ENCODE assay signal across 1 cellular context in the genomic region with DNA sequence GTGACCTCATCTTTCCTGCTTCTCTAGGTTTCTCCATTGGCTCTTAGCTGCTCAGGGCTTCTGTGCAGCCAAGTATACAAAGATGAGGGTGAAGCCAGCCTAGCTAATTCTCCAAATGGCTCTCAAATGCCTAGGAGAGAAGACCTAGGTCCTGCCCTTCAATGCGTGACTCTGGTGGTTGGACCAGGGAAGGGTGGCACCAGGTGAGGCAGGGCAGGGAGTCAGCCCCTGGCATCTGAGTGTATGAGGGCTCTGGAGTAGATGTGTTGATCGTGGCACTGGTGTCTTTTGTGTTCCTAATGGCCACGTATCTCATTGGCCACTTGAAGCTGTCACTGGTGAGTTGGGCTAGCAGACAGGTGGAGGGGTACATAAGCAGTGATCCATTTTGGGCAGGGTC.
A peak's percentile ranks its signal among the peaks of the same experiment; 100 is the strongest.
TF ChIP-seq lines count a peak whose summit lies in the region.

No MANE protein-coding gene starts in this region.

TF ChIP-seq in HepG2, 621 proteins besides CTCF, POLR2A, EP300 and RAD21:
- peak; percentile 80 for TF ChIP-seq RBM22 (optimal IDR thresholded peaks at IDR 0.05; ENCODE audit: low read length)
- TF ChIP-seq, protein P1, sequence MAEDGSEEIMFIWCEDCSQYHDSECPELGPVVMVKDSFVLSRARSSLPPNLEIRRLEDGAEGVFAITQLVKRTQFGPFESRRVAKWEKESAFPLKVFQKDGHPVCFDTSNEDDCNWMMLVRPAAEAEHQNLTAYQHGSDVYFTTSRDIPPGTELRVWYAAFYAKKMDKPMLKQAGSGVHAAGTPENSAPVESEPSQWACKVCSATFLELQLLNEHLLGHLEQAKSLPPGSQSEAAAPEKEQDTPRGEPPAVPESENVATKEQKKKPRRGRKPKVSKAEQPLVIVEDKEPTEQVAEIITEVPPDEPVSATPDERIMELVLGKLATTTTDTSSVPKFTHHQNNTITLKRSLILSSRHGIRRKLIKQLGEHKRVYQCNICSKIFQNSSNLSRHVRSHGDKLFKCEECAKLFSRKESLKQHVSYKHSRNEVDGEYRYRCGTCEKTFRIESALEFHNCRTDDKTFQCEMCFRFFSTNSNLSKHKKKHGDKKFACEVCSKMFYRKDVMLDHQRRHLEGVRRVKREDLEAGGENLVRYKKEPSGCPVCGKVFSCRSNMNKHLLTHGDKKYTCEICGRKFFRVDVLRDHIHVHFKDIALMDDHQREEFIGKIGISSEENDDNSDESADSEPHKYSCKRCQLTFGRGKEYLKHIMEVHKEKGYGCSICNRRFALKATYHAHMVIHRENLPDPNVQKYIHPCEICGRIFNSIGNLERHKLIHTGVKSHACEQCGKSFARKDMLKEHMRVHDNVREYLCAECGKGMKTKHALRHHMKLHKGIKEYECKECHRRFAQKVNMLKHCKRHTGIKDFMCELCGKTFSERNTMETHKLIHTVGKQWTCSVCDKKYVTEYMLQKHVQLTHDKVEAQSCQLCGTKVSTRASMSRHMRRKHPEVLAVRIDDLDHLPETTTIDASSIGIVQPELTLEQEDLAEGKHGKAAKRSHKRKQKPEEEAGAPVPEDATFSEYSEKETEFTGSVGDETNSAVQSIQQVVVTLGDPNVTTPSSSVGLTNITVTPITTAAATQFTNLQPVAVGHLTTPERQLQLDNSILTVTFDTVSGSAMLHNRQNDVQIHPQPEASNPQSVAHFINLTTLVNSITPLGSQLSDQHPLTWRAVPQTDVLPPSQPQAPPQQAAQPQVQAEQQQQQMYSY (CRISPR knock-in tag; IDR thresholded peaks at IDR 0.05) = no peak
